11 cellular contexts compared by ENCODE assay signal in the genomic region with DNA sequence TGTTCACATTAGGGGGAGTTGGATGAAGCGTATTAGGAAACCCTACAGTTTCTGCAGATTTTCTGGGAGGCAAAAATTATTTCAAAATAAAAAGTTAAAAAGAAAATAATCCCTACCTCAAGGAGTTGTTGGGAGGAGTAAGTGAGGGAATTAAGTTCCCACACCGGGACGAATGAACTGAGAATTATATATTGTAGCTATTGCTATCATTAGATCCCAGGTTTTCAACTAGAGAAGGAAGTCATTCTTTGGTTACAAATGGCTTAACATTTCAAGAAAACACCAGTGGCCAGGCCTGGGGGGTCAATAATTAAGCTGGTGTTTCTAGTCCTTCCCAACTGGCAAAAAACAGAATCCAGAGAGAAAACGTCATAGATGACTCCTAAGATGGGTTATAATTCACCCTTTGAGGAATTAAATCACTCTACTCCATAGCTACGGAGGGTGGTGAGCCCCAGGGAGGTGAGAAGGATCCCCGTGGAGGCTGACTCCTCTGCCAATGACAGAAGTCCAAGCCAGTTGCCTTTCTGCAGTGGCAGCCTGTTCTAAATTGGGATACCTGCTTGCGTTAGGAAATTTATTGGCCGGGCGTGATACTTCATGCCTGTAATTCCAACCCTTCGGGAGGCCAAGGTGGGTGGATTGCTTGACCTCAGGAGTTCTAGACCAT. TPM values are rescaled to one million over a fixed set of nuclear protein-coding genes. Genes with fewer than 3 reads are reported as not detected.
DNase-seq lines count a peak whose midpoint lies in the region; ATAC-seq and TF ChIP-seq lines count a peak whose summit lies in the region.
"Had no signal": no experiment of that assay in that cellular context is flagged by ENCODE, and none has a peak within 500 bp of the region (broad histone marks: within the 10 kb centered on the region; RNA-seq: fewer than 3 reads in every experiment).

No MANE protein-coding gene starts in this region.

- no peak for TF ChIP-seq CTCF in activated CD8-positive, alpha-beta T cell treated with anti-CD3 and anti-CD28 coated beads for 36 hours (IDR thresholded peaks at IDR 0.05)
- no peak for TF ChIP-seq CTCF in heart left ventricle (IDR thresholded peaks at IDR 0.05)
- no peak for TF ChIP-seq CTCF in psoas muscle (IDR thresholded peaks at IDR 0.05)

- CTCF ChIA-PET in activated CD8-positive, alpha-beta T cell treated with anti-CD3 and anti-CD28 coated beads for 36 hours (lab: Charles Lee), result interaction anchor here (0.7 kb wide), 1 partner anchor 18 kb away, joined by 3 read pairs; no protein-coding TSS in a partner anchor

- H3K36me3 ChIP-seq in heart left ventricle (peaks cover 0 to 43% (median 31%) of the 10 kb centered on the region in 9 donors), psoas muscle (ENCODE audit: insufficient read depth in 1 of 2, low read depth in 1 of 2) (peaks cover 4 to 46% of the 10 kb centered on the region in 2 donors)

- POLR2A ChIA-PET in activated CD8-positive, alpha-beta T cell treated with anti-CD3 and anti-CD28 coated beads for 36 hours (lab: Charles Lee), result no interaction called here

- intact Hi-C loops in activated CD8-positive, alpha-beta T cell treated with anti-CD3 and anti-CD28 coated beads for 36 hours (cut with micrococcal nuclease), result no loop called here
- intact Hi-C loops in heart left ventricle (cut with DNase I), result loop anchor here in 3 of 10 donors (5.0 kb wide), 2 partner anchors 36 to 51 kb away; a partner anchor contains a TSS
- intact Hi-C loops in psoas muscle (cut with DNase I), result no loop called here

- no peak for TF ChIP-seq POLR2A in heart left ventricle (IDR thresholded peaks at IDR 0.05)

- H3K27ac Mint-ChIP-seq in activated CD8-positive, alpha-beta T cell treated with anti-CD3 and anti-CD28 coated beads for 36 hours, result no peak overlapping the region

- ATAC-seq in activated CD8-positive, alpha-beta T cell treated with anti-CD3 and anti-CD28 coated beads for 36 hours, result no peak
- ATAC-seq in heart left ventricle, result peak in 3 of 4 donors; percentile 5 to 25 (median 7)
- peak; percentile 52 to 70 (median 60) for ATAC-seq in psoas muscle
- no peak for ATAC-seq in HG03520 (IDR thresholded peaks at IDR 0.05; ENCODE audit: unreplicated experiment)

- peak overlapping the region in 11 of 12 donors; percentile 48 to 85 (median 76) for H3K27ac ChIP-seq in heart left ventricle
- H3K27ac ChIP-seq in psoas muscle, result peak overlapping the region; percentile 92

- no peaks in the 10 kb centered on the region for H3K27me3 Mint-ChIP-seq in activated CD8-positive, alpha-beta T cell treated with anti-CD3 and anti-CD28 coated beads for 36 hours

- H3K4me3 ChIP-seq in heart left ventricle (no peak overlapping the region), psoas muscle (no peak overlapping the region)

- H3K36me3 Mint-ChIP-seq in activated CD8-positive, alpha-beta T cell treated with anti-CD3 and anti-CD28 coated beads for 36 hours (ENCODE audit: low read depth), result peaks cover 13% of the 10 kb centered on the region

- H3K9me3 Mint-ChIP-seq in activated CD8-positive, alpha-beta T cell treated with anti-CD3 and anti-CD28 coated beads for 36 hours, result no peaks in the 10 kb centered on the region

- H3K9me3 ChIP-seq in heart left ventricle (no peaks in the 10 kb centered on the region), psoas muscle (no peaks in the 10 kb centered on the region)

- peaks cover 10% of the 10 kb centered on the region for H3K4me1 Mint-ChIP-seq in activated CD8-positive, alpha-beta T cell treated with anti-CD3 and anti-CD28 coated beads for 36 hours (ENCODE audit: low read depth)

- WGBS in heart left ventricle, 4 donors, result 46 to 57% (median 53%) methylated on average over 10 of the region's 10 CpGs
- 27 to 34% (median 27%) methylated on average over 10 of the region's 10 CpGs for WGBS in psoas muscle, 3 donors

- no peaks in the 10 kb centered on the region for H3K27me3 ChIP-seq in heart left ventricle
- no peaks in the 10 kb centered on the region for H3K27me3 ChIP-seq in psoas muscle (ENCODE audit: insufficient read depth in 3 of 3, low read length in 2 of 3)

- H3K4me1 ChIP-seq in heart left ventricle, result peaks cover 0 to 30% (median 20%) of the 10 kb centered on the region in 12 donors
- H3K4me1 ChIP-seq in psoas muscle, result peaks cover 20% of the 10 kb centered on the region

- DNase-seq in NCI-H82 (lab: John Stamatoyannopoulos, UW) (peak; percentile 30), NCI-H82 treated with DMSO at 0.1 percent for 48 hours (lab: John Stamatoyannopoulos, UW; ENCODE audit: unreplicated experiment) (no peak), heart left ventricle (peak in 2 of 5 donors; percentile 49 to 67), psoas muscle (no peak), NCI-H2171 (lab: John Stamatoyannopoulos, UW) (no peak), H4 (ENCODE audit: low spot score) (no peak)
- no peak for DNase-seq in activated CD8-positive, alpha-beta T cell treated with anti-CD3 and anti-CD28 coated beads for 36 hours
- DNase-seq: activated gamma-delta T cell, H7, NCI-H1417 had no signal

- H3K4me3 Mint-ChIP-seq in activated CD8-positive, alpha-beta T cell treated with anti-CD3 and anti-CD28 coated beads for 36 hours, result peak overlapping the region; percentile 40

RNA-seq across cellular contexts. Expression of a gene that starts 1.2 kb away (rescaled TPM):
- 10 to 100 TPM; 58.3 to 62.1 TPM for total RNA-seq in activated CD8-positive, alpha-beta T cell treated with anti-CD3 and anti-CD28 coated beads for 36 hours
- 10 to 100 TPM; 19.1 to 49.1 (median 25.5) TPM for total RNA-seq in heart left ventricle
- 100 to 1,000 TPM in 1 of 2 donors, 10 to 100 TPM in 1; 33.1 to 201 TPM for polyA plus RNA-seq in heart left ventricle
- total RNA-seq in psoas muscle, result 10 to 100 TPM; 11.4 to 24.0 (median 19.1) TPM
- polyA plus RNA-seq in psoas muscle, result 100 to 1,000 TPM in 1 of 3 donors, 10 to 100 TPM in 2; 23.9 to 164 (median 40.0) TPM
- 165 and 192 TPM in 2 replicates for total RNA-seq in H4 (2014; rRNA removed; shearing (Covaris generic))

RNA-seq across cellular contexts. Expression of a gene that starts 32.0 kb away (rescaled TPM):
- 10 to 100 TPM; 13.5 to 13.7 TPM for total RNA-seq in activated CD8-positive, alpha-beta T cell treated with anti-CD3 and anti-CD28 coated beads for 36 hours
- 10 to 100 TPM in 1 of 9 donors, 1 to 10 TPM in 8; 2.8 to 15.1 (median 5.8) TPM for total RNA-seq in heart left ventricle
- 1 to 10 TPM; 6.1 to 6.2 TPM for polyA plus RNA-seq in heart left ventricle
- total RNA-seq in psoas muscle, result 1 to 10 TPM; 3.1 to 5.1 (median 3.8) TPM
- 1 to 10 TPM; 2.4 to 3.5 (median 2.8) TPM for polyA plus RNA-seq in psoas muscle
- 2.7 and 2.8 TPM in 2 replicates for total RNA-seq in H4 (2014; rRNA removed; shearing (Covaris generic))

RNA-seq across cellular contexts. Expression of a gene that starts 52.3 kb away (rescaled TPM):
- total RNA-seq in activated CD8-positive, alpha-beta T cell treated with anti-CD3 and anti-CD28 coated beads for 36 hours, result 10 to 100 TPM; 60.4 to 64.0 TPM
- total RNA-seq in heart left ventricle (10 to 100 TPM; 38.9 to 65.2 (median 47.7) TPM), psoas muscle (10 to 100 TPM; 55.9 to 97.4 (median 78.6) TPM)
- polyA plus RNA-seq in heart left ventricle (10 to 100 TPM; 30.7 to 59.6 TPM), psoas muscle (100 to 1,000 TPM in 2 of 3 donors, 10 to 100 TPM in 1; 64.6 to 138 (median 108) TPM)
- total RNA-seq in H4 (2014; rRNA removed; shearing (Covaris generic)), result 27.7 and 47.5 TPM in 2 replicates

Comparison
In these comparisons a context has a peak if more than half of its experiments do, and no peak if none do; other contexts are left out.
1. ATAC-seq: peak in heart left ventricle (3 of 4) and psoas muscle (4 of 4); none in activated CD8-positive, alpha-beta T cell treated with anti-CD3 and anti-CD28 coated beads for 36 hours (single experiment) and HG03520 (single experiment).